Comparison of ENCODE assay signal across 8 cellular contexts in genomic region chr10:110872984-110873569, GRCh38. TPM values are rescaled to one million over a fixed set of nuclear protein-coding genes. Genes with fewer than 3 reads are reported as not detected.
DNase-seq lines count a peak whose midpoint lies in the region; ATAC-seq and TF ChIP-seq lines count a peak whose summit lies in the region.

No MANE protein-coding gene starts in this region.

- H3K36me3 ChIP-seq in brain microvascular endothelial cell (replicated peaks): no peaks in the 10 kb centered on the region

- ATAC-seq in HG03342 (IDR thresholded peaks at IDR 0.05; ENCODE audit: unreplicated experiment) (no peak), HG02885 (IDR thresholded peaks at IDR 0.05; ENCODE audit: poor library complexity, unreplicated experiment) (no peak)

- DNase-seq in AG04449 (ENCODE audit: low read depth, low spot score): no peak
- DNase-seq in brain microvascular endothelial cell: no peak
- no peak for DNase-seq in mesothelial cell of epicardium (ENCODE audit: low spot score in 2 of 2, unreplicated experiment in 2 of 2)
- no peak for DNase-seq in stimulated activated naive CD4-positive, alpha-beta T cell (lab: John Stamatoyannopoulos, UW)
- no peak for DNase-seq in AG08395 (ENCODE audit: low spot score)

- H3K4me3 Mint-ChIP-seq in IgD-negative memory B cell (peak overlapping the region; percentile 89 to 96 (median 96)), mesothelial cell of epicardium (peak overlapping the region; percentile 81)

- H3K27me3 ChIP-seq in brain microvascular endothelial cell (replicated peaks): no peaks in the 10 kb centered on the region

- TF ChIP-seq CTCF in AG04449 (IDR thresholded peaks at IDR 0.05; ENCODE audit: insufficient read depth, low read length, missing control alignments) (no peak), brain microvascular endothelial cell (IDR thresholded peaks at IDR 0.05; ENCODE audit: low read depth, low read length, missing control alignments) (no peak), mesothelial cell of epicardium (IDR thresholded peaks at IDR 0.05; ENCODE audit: unreplicated experiment) (no peak)

- CTCF ChIA-PET in AG04449 (lab: Yijun Ruan, JAX): interaction anchor here (0.9 to 1.4 kb wide), 6 partner anchors 10 to 127 kb away, joined by 3 to 6 read pairs (median 4); no protein-coding TSS in a partner anchor

- no peaks in the 10 kb centered on the region for H3K36me3 Mint-ChIP-seq in IgD-negative memory B cell
- peaks cover 1% of the 10 kb centered on the region for H3K36me3 Mint-ChIP-seq in mesothelial cell of epicardium

- in situ Hi-C loops in brain microvascular endothelial cell (cut with HindIII; ENCODE audit: low pct_ligation_motif_present, low sequenced_read_pairs): no loop called here

- H3K27me3 Mint-ChIP-seq in IgD-negative memory B cell (no peaks in the 10 kb centered on the region), mesothelial cell of epicardium (ENCODE audit: low read depth) (no peaks in the 10 kb centered on the region)

- H3K4me1 Mint-ChIP-seq in IgD-negative memory B cell: peaks cover 39 to 42% (median 41%) of the 10 kb centered on the region in 3 donors
- H3K4me1 Mint-ChIP-seq in mesothelial cell of epicardium: peaks cover 29% of the 10 kb centered on the region

- H3K27ac ChIP-seq in brain microvascular endothelial cell: peak overlapping the region; percentile 87

- POLR2A ChIA-PET in AG04449 (lab: Yijun Ruan, JAX): interaction anchor here (0.5 to 1.0 kb wide), 3 partner anchors 14 to 377 kb away, joined by 3 read pairs; no protein-coding TSS in a partner anchor

- H3K4me3 ChIP-seq in AG04449 (ENCODE audit: low read depth, low read length) (peak overlapping the region; percentile 71), brain microvascular endothelial cell (ENCODE audit: low read depth, low read length) (peak overlapping the region; percentile 76)

- H3K9me3 Mint-ChIP-seq in IgD-negative memory B cell: no peaks in the 10 kb centered on the region
- H3K9me3 Mint-ChIP-seq in mesothelial cell of epicardium: no peaks in the 10 kb centered on the region

- peak overlapping the region; percentile 81 to 98 (median 95) for H3K27ac Mint-ChIP-seq in IgD-negative memory B cell
- peak overlapping the region; percentile 90 for H3K27ac Mint-ChIP-seq in mesothelial cell of epicardium

RNA-seq across cellular contexts. Expression of gene PDCD4, which starts 1.3 kb away (rescaled TPM):
- polyA plus RNA-seq in IgD-negative memory B cell: 319 TPM
- total RNA-seq in mesothelial cell of epicardium: 142 to 157 TPM (median 145 TPM) in 3 replicates

RNA-seq across cellular contexts. Expression of gene BBIP1, which starts 45.9 kb away (rescaled TPM):
- 17.6 TPM for polyA plus RNA-seq in IgD-negative memory B cell
- total RNA-seq in mesothelial cell of epicardium: 16.3 to 18.6 TPM (median 16.5 TPM) in 3 replicates

RNA-seq across cellular contexts. Expression of gene SHOC2, which starts 46.3 kb away (rescaled TPM):
- polyA plus RNA-seq in IgD-negative memory B cell: 105 TPM
- total RNA-seq in mesothelial cell of epicardium: 40.4 to 43.2 TPM (median 41.0 TPM) in 3 replicates
